ENCODE assay signal across 8 cellular contexts in the genomic region with DNA sequence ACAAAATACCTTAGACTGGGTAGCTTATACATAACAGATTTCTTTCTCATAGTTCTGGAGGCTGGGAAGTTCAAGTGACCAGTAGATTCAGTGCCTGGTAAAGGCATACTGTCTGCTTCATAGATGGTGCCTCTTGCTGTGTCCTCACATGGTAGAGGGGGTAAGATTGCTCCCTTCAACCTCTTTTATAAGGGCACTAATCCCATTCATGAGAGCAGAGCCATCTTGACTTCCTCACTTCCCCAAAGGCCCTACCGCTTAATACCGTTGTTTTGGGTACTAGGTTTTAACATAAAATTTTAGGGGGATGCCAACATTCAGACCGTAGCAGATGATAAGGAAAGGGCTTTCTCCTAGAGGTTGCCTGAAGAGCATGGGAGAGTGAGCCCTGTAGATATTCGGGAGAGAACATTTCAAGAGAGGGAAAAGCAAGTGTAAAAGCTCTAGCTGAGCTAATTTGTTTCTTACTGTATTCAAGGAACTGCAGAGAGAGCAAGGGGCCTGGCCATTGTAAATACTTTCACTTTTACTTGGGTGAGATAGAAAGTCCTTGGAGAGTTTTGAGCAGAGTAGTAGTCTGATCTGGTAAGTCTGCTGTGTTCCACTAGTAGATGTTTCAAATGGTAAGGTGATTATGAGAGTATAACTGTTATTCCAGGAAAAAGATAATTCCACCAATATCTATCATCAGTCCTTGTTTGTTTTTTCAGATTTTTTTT. TPM values are rescaled to one million over a fixed set of nuclear protein-coding genes. Genes with fewer than 3 reads are reported as not detected.
DNase-seq lines count a peak whose midpoint lies in the region; ATAC-seq and TF ChIP-seq lines count a peak whose summit lies in the region.

No MANE protein-coding gene starts in this region.

- POLR2A ChIA-PET in A673 (lab: Charles Lee; ENCODE audit: low non-redundant PET): no interaction called here

- BruUV-seq in A673 (replicated peaks; lab: Mats Ljungman, UMichigan): no TSS peak

- H3K36me3 ChIP-seq in A673 (ENCODE audit: insufficient read depth, low read length, poor library complexity, severe bottlenecking): no peaks in the 10 kb centered on the region

- TF ChIP-seq CTCF in GM12865 (IDR thresholded peaks at IDR 0.05; ENCODE audit: insufficient read depth, low read depth, low read length, missing control alignments): no peak
- no peak for TF ChIP-seq CTCF in A673 (conservative IDR thresholded peaks at IDR 0.05; ENCODE audit: low read depth, low read length)

- intact Hi-C loops in A673 (cut with micrococcal nuclease; ENCODE audit: unreplicated experiment): no loop called here

- peaks cover 4% of the 10 kb centered on the region for H3K4me1 ChIP-seq in A673 (ENCODE audit: insufficient read depth, low read length, poor library complexity, severe bottlenecking)

- ATAC-seq in GM21447 (IDR thresholded peaks at IDR 0.05; ENCODE audit: unreplicated experiment) (peak; percentile 91), HG03575 (IDR thresholded peaks at IDR 0.05; ENCODE audit: extremely low read depth, insufficient number of reproducible peaks, low FRiP score, unreplicated experiment) (peak; percentile 87)

- CTCF ChIA-PET in A673 (lab: Charles Lee): no interaction called here

- H3K27me3 ChIP-seq in A673 (replicated peaks; ENCODE audit: insufficient read depth, low read depth, low read length, poor library complexity): no peaks in the 10 kb centered on the region

- H3K4me3 ChIP-seq in GM12865 (ENCODE audit: low read depth, low read length) (peak overlapping the region; percentile 55), A673 (ENCODE audit: low read depth, low read length, poor library complexity, severe bottlenecking) (no peak overlapping the region)

- H3K27ac ChIP-seq in A673 (ENCODE audit: low read depth, low read length, poor library complexity, severe bottlenecking): no peak overlapping the region

- DNase-seq in GM12865 (ENCODE audit: low read depth): peak; percentile 75
- DNase-seq in fibroblast of peridontal ligament (ENCODE audit: extremely low read depth): peak; percentile 69
- DNase-seq in RKO (ENCODE audit: low spot score): no peak
- DNase-seq in A673 (ENCODE audit: low spot score): no peak
- no peak for DNase-seq in DMS79 treated with DMSO at 0.1 percent for 48 hours (lab: John Stamatoyannopoulos, UW)
- DNase-seq in NCI-H69 (lab: John Stamatoyannopoulos, UW): no peak

- H3K9me3 ChIP-seq in A673 (ENCODE audit: low read depth, low read length, poor library complexity, severe bottlenecking): no peaks in the 10 kb centered on the region

RNA-seq across cellular contexts. Expression of a gene that starts 27.3 kb away (rescaled TPM):
- 34.2 and 34.5 TPM in 2 replicates for total RNA-seq in A673 (2021)

Comparison
In these comparisons a context has a peak if more than half of its experiments do, and no peak if none do; other contexts are left out.
1. DNase-seq: peak in GM12865 (single experiment) and fibroblast of peridontal ligament (single experiment); none in RKO (single experiment), A673 (single experiment), DMS79 treated with DMSO at 0.1 percent for 48 hours (single experiment) and NCI-H69 (single experiment).